ENCODE assay signal across 27 cellular contexts in the genomic region with DNA sequence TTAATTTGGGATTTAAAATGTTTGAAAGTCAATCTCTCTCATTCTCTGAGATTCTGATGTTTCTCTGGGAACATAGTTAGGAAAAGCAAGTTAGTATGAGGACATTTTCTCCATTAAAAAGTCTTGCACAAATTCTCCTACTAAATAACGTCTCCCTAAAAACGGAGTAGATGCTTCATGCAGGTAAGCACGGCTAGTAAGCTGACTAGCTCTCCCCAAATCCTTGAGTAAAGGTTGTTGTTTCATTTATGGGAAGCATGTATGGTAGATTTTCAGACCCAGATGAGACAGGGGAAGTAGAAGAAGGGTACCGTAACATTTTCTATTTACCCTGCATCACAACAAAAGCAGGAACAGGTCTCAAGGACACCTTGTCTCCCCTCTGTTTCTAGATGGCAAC.
"Had no signal": no experiment of that assay in that cellular context is flagged by ENCODE, and none has a peak within 500 bp of the region (broad histone marks: within the 10 kb centered on the region; RNA-seq: fewer than 3 reads in every experiment).

No MANE protein-coding gene starts in this region.

- H3K27ac ChIP-seq: stomach, suprapubic skin, testis, thyroid gland, tibial nerve, transverse colon, upper lobe of left lung, upper lobe of right lung, uterus, vagina had no signal

- H3K27me3 ChIP-seq: stomach, suprapubic skin, testis, thyroid gland, tibial artery, tibial nerve, transverse colon, upper lobe of left lung, upper lobe of right lung, uterus, vagina had no signal

- H3K4me3 ChIP-seq: stomach, suprapubic skin, testis, thoracic aorta, thyroid gland, tibial artery, tibial nerve, transverse colon, upper lobe of left lung, upper lobe of right lung, uterus, vagina had no signal

- ATAC-seq: stimulated activated effector memory CD8-positive, alpha-beta T cell treated with anti-CD3 and anti-CD28 coated beads, Interleukin-12 subunit alpha, Interleukin-12 subunit beta, amount 100 ng/mL, for 72 hours; stimulated activated memory B cell treated with anti-CD40 and anti-IgM and Interleukin-4, amounts not matched to agents 10 μg/mL and 1 μg/mL and 100 μg/mL, for 72 hours; stimulated activated naive B cell treated with anti-CD40 and anti-IgM and Interleukin-4, amounts not matched to agents 10 μg/mL and 1 μg/mL and 100 μg/mL, for 72 hours; stimulated activated naive CD8-positive, alpha-beta T cell treated with anti-CD3 and anti-CD28 coated beads, Interleukin-15, amount 100 ng/mL, for 72 hours; stimulated activated naive CD8-positive, alpha-beta T cell treated with anti-CD3 and anti-CD28 coated beads, Interleukin-15, Interleukin-2, amounts not matched to agents 100 U/mL and 50 U/mL, for 24 hours; upper lobe of right lung had no signal

- H3K9me3 ChIP-seq: stomach, suprapubic skin, testis, thoracic aorta, thyroid gland, tibial artery, transverse colon, upper lobe of left lung, upper lobe of right lung, uterus, vagina had no signal

- FAIRE-seq: urothelium cell line had no signal

- DNase-seq: stimulated activated CD4-positive, alpha-beta T cell treated with anti-CD3 and anti-CD28 coated beads, Interleukin-2, amount 100 ng/mL, for 48 hours; stimulated activated CD4-positive, alpha-beta T cell treated with anti-CD3 and anti-CD28 coated beads, Interleukin-4, amount 100 ng/mL, for 1 hour; stimulated activated CD4-positive, alpha-beta T cell treated with anti-CD3 and anti-CD28 coated beads, Interleukin-4, amount 100 ng/mL, for 24 hours; stimulated activated CD4-positive, alpha-beta T cell treated with anti-CD3 and anti-CD28 coated beads, Interleukin-4, amount 100 ng/mL, for 4 hours; stimulated activated CD8-positive, alpha-beta memory T cell treated with anti-CD3 and anti-CD28 coated beads, Interleukin-4, amount 100 ng/mL, for 48 hours; stimulated activated naive B cell treated with anti-CD40 and anti-IgM and Interleukin-4, amounts not matched to agents 10 μg/mL and 1 μg/mL and 100 μg/mL, for 72 hours; stimulated activated naive CD4-positive, alpha-beta T cell; stimulated activated naive CD4-positive, alpha-beta T cell treated with Interleukin-2 at 50 U/mL for 16 hours; stimulated activated naive CD8-positive, alpha-beta T cell treated with anti-CD3 and anti-CD28 coated beads, Interleukin-15, amount 100 ng/mL, for 72 hours; stimulated activated naive CD8-positive, alpha-beta T cell treated with anti-CD3 and anti-CD28 coated beads, Interleukin-15, Interleukin-2, amounts not matched to agents 100 U/mL and 50 U/mL, for 24 hours; stomach; substantia nigra; testis; thyroid gland; tibial artery; transverse colon; trophoblast cell; upper lobe of left lung; upper lobe of right lung; uterus had no signal

- H3K36me3 ChIP-seq: stomach, suprapubic skin, thoracic aorta, thyroid gland, tibial artery, tibial nerve, transverse colon, upper lobe of left lung, upper lobe of right lung, uterus, vagina had no signal

- H3K4me1 ChIP-seq: stomach, suprapubic skin, testis, thyroid gland, tibial nerve, transverse colon, upper lobe of left lung, upper lobe of right lung, uterus, vagina had no signal
